ENCODE assay signal across 27 cellular contexts in genomic region chr1:35870651-35871309, GRCh38.
"Had no signal": no experiment of that assay in that cellular context is flagged by ENCODE, and none has a peak within 500 bp of the region (broad histone marks: within the 10 kb centered on the region; RNA-seq: fewer than 3 reads in every experiment).

No MANE protein-coding gene starts in this region.

- H3K4me3 ChIP-seq: left lung, lower lobe of right lung, ovary, right atrium auricular region, right lobe of liver, smooth muscle cell, thyroid gland, transverse colon, upper lobe of left lung, vagina had no signal

- H3K27me3 ChIP-seq: left lung, ovary, right atrium auricular region, right lobe of liver, testis, thyroid gland, transverse colon, upper lobe of left lung, vagina had no signal

- H3K4me2 ChIP-seq: smooth muscle cell had no signal

- H3K27ac ChIP-seq: left lung, lower lobe of right lung, ovary, right atrium auricular region, right lobe of liver, testis, thyroid gland, transverse colon, upper lobe of left lung, vagina had no signal

- DNase-seq: hypothalamus; immature natural killer cell; kidney; left colon; left lung; lower lobe of right lung; mammary epithelial cell; mesenchymal stem cell; naive B cell; natural killer cell; ovary; right lobe of liver; stimulated activated CD4-positive, alpha-beta T cell treated with anti-CD3 and anti-CD28 coated beads, Interleukin-1b, Interleukin-23, amount 100 ng/mL, for 48 hours; stimulated activated CD4-positive, alpha-beta T cell treated with anti-CD3 and anti-CD28 coated beads, Interleukin-2, amount 100 ng/mL, for 48 hours; stimulated activated CD4-positive, alpha-beta T cell treated with anti-CD3 and anti-CD28 coated beads, Interleukin-4, amount 100 ng/mL, for 4 hours; stimulated activated CD8-positive, alpha-beta memory T cell treated with anti-CD3 and anti-CD28 coated beads, Interleukin-4, amount 100 ng/mL, for 48 hours; stimulated activated naive CD4-positive, alpha-beta T cell treated with Interleukin-2 at 50 U/mL for 16 hours; stimulated activated naive CD8-positive, alpha-beta T cell treated with anti-CD3 and anti-CD28 coated beads, Interleukin-15, amount 100 ng/mL, for 72 hours; testis; thyroid gland; transverse colon had no signal

- FAIRE-seq: islet of Langerhans, kidney had no signal

- H3K9me3 ChIP-seq: left lung, lower lobe of right lung, ovary, right atrium auricular region, right lobe of liver, testis, thyroid gland, transverse colon, upper lobe of left lung, vagina had no signal

- ATAC-seq: left colon; left lung; lower lobe of right lung; natural killer cell; right lobe of liver; stimulated activated memory B cell treated with anti-CD40 and anti-IgM and Interleukin-4, amounts not matched to agents 10 μg/mL and 1 μg/mL and 100 μg/mL, for 72 hours; stimulated activated naive CD8-positive, alpha-beta T cell treated with anti-CD3 and anti-CD28 coated beads, Interleukin-15, amount 100 ng/mL, for 72 hours had no signal

- H3K4me1 ChIP-seq: lower lobe of right lung, right atrium auricular region, right lobe of liver, testis, thyroid gland, transverse colon, vagina had no signal

- H3K36me3 ChIP-seq: left lung, lower lobe of right lung, ovary, right atrium auricular region, right lobe of liver, thyroid gland, transverse colon, upper lobe of left lung, vagina had no signal
